ENCODE assay signal across 15 cellular contexts in genomic region chr3:184399410-184399809, GRCh38. TPM values are rescaled to one million over a fixed set of nuclear protein-coding genes. Genes with fewer than 3 reads are reported as not detected.
A peak's percentile ranks its signal among the peaks of the same experiment; 100 is the strongest.
DNase-seq lines count a peak whose midpoint lies in the region; ATAC-seq and TF ChIP-seq lines count a peak whose summit lies in the region.
"Had no signal": no experiment of that assay in that cellular context is flagged by ENCODE, and none has a peak within 500 bp of the region (broad histone marks: within the 10 kb centered on the region; RNA-seq: fewer than 3 reads in every experiment).

No MANE protein-coding gene starts in this region.

- H3K4me1 ChIP-seq in GM23338 (ENCODE audit: insufficient read depth) (no peaks in the 10 kb centered on the region; the same call in 1 of the 2 replicates), SJSA1 (replicated peaks) (no peaks in the 10 kb centered on the region; the same call in 1 of the 2 replicates)
- H3K4me1 ChIP-seq: esophagus squamous epithelium had no signal

- TF ChIP-seq CTCF in GM23338 (conservative IDR thresholded peaks at IDR 0.05; ENCODE audit: low read depth in 2 of 2) (no peak), fibroblast of villous mesenchyme (IDR thresholded peaks at IDR 0.05; ENCODE audit: insufficient read depth, low read depth, low read length) (no peak), retinal pigment epithelial cell (conservative IDR thresholded peaks at IDR 0.05; ENCODE audit: low read depth, low read length) (no peak)

- peaks cover 16% of the 10 kb centered on the region for H3K27me3 Mint-ChIP-seq in GM23338 (ENCODE audit: insufficient read depth, low read depth, poor library complexity)
- H3K27me3 Mint-ChIP-seq in immature natural killer cell (ENCODE audit: low read depth in 3 of 3): peaks cover 8 to 12% (median 10%) of the 10 kb centered on the region in 3 donors

- H3K4me2 ChIP-seq in GM23338: peak overlapping the region; percentile 68

- no peaks in the 10 kb centered on the region for H3K36me3 Mint-ChIP-seq in GM23338 (ENCODE audit: low read depth)
- H3K36me3 Mint-ChIP-seq in immature natural killer cell: no peaks in the 10 kb centered on the region
- H3K36me3 Mint-ChIP-seq: mesothelial cell of epicardium had no signal

- H3K79me2 ChIP-seq in GM23338 (replicated peaks; ENCODE audit: insufficient read depth): no peaks in the 10 kb centered on the region

- H3K9me3 ChIP-seq in SJSA1 (replicated peaks): no peaks in the 10 kb centered on the region
- H3K9me3 ChIP-seq: esophagus squamous epithelium had no signal

- peak; percentile 36 for DNase-seq in GM23338 (ENCODE audit: low spot score)
- peak; percentile 64 to 77 for DNase-seq in SJSA1 (ENCODE audit: low read depth in 1 of 2, low spot score in 2 of 2)
- DNase-seq in fibroblast of villous mesenchyme (ENCODE audit: low read depth): peak; percentile 80
- peak; percentile 50 for DNase-seq in retinal pigment epithelial cell (ENCODE audit: low read depth)
- no peak for DNase-seq in immature natural killer cell
- no peak for DNase-seq in ecto neural progenitor cell (ENCODE audit: low spot score)
- no peak for DNase-seq in NCI-H446 treated with DMSO at 0.1 percent for 48 hours (lab: John Stamatoyannopoulos, UW)
- DNase-seq: activated CD8-positive, alpha-beta T cell treated with anti-CD3 and anti-CD28 coated beads, Interleukin-2, amount 10 ng/mL, durations not matched to agents 7 days and 5 days; esophagus squamous epithelium; NCI-H2081 had no signal

- H3K27ac ChIP-seq in GM23338 (ENCODE audit: low read depth) (no peak overlapping the region), SJSA1 (no peak overlapping the region)
- H3K27ac ChIP-seq: esophagus squamous epithelium, SK-N-MC had no signal

- no peak overlapping the region; the same call in 1 of the 2 replicates for H3K4me3 ChIP-seq in GM23338
- no peak overlapping the region for H3K4me3 ChIP-seq in SJSA1
- no peak overlapping the region for H3K4me3 ChIP-seq in fibroblast of villous mesenchyme (ENCODE audit: low read depth, low read length)
- no peak overlapping the region for H3K4me3 ChIP-seq in retinal pigment epithelial cell (ENCODE audit: low read length)
- H3K4me3 ChIP-seq: esophagus squamous epithelium, SK-N-MC had no signal

- no peaks in the 10 kb centered on the region for H3K9me2 ChIP-seq in GM23338 (ENCODE audit: insufficient read depth)

- no peaks in the 10 kb centered on the region for H3K36me3 ChIP-seq in GM23338 (ENCODE audit: insufficient read depth)
- H3K36me3 ChIP-seq in SJSA1: no peaks in the 10 kb centered on the region
- H3K36me3 ChIP-seq: esophagus squamous epithelium had no signal

- H3K4me3 Mint-ChIP-seq in GM23338 (0 out of 3 replicates have a peak overlapping the region, but pooled peaks have one; percentile 24), immature natural killer cell (no peak overlapping the region)
- H3K4me3 Mint-ChIP-seq: activated CD8-positive, alpha-beta T cell treated with anti-CD3 and anti-CD28 coated beads, Interleukin-2, amount 10 ng/mL, durations not matched to agents 7 days and 5 days; mesothelial cell of epicardium; stimulated activated naive CD8-positive, alpha-beta T cell treated with anti-CD3 and anti-CD28 coated beads, Interleukin-15, Interleukin-2, amounts not matched to agents 100 ng/mL and 50 ng/mL, for 24 hours had no signal

- H3K27me3 ChIP-seq in GM23338 (ENCODE audit: insufficient read depth): no peaks in the 10 kb centered on the region
- no peaks in the 10 kb centered on the region for H3K27me3 ChIP-seq in SJSA1 (replicated peaks)

- peak; percentile 81 for ATAC-seq in GM23338
- ATAC-seq in GM19328 (IDR thresholded peaks at IDR 0.05; ENCODE audit: unreplicated experiment): no peak
- ATAC-seq: activated CD8-positive, alpha-beta T cell treated with anti-CD3 and anti-CD28 coated beads, Interleukin-2, amount 10 ng/mL, durations not matched to agents 7 days and 5 days; HCT116 had no signal

- peaks cover 7% of the 10 kb centered on the region; the same call in 1 of the 3 replicates for H3K4me1 Mint-ChIP-seq in GM23338
- H3K4me1 Mint-ChIP-seq in immature natural killer cell: no peaks in the 10 kb centered on the region

- no peaks in the 10 kb centered on the region for H4K20me1 ChIP-seq in GM23338 (replicated peaks; ENCODE audit: insufficient read depth)

- H3K27ac Mint-ChIP-seq in GM23338 (no peak overlapping the region), immature natural killer cell (no peak overlapping the region)
- H3K27ac Mint-ChIP-seq: activated CD8-positive, alpha-beta T cell treated with anti-CD3 and anti-CD28 coated beads, Interleukin-2, amount 10 ng/mL, durations not matched to agents 7 days and 5 days; mesothelial cell of epicardium; stimulated activated naive CD8-positive, alpha-beta T cell treated with anti-CD3 and anti-CD28 coated beads, Interleukin-15, Interleukin-2, amounts not matched to agents 100 ng/mL and 50 ng/mL, for 24 hours had no signal

- no peaks in the 10 kb centered on the region for H3F3A ChIP-seq in GM23338 (replicated peaks; ENCODE audit: low read depth)

- peak overlapping the region; percentile 92; the same call in 1 of the 2 replicates for H2AFZ ChIP-seq in GM23338

- H3K9me3 Mint-ChIP-seq in GM23338 (no peaks in the 10 kb centered on the region), immature natural killer cell (no peaks in the 10 kb centered on the region)
- H3K9me3 Mint-ChIP-seq: mesothelial cell of epicardium; stimulated activated naive CD8-positive, alpha-beta T cell treated with anti-CD3 and anti-CD28 coated beads, Interleukin-15, Interleukin-2, amounts not matched to agents 100 ng/mL and 50 ng/mL, for 24 hours had no signal

TF ChIP-seq in GM23338, 12 proteins besides CTCF, POLR2A, EP300 and RAD21 (continues in another document):
- TF ChIP-seq, protein P1, sequence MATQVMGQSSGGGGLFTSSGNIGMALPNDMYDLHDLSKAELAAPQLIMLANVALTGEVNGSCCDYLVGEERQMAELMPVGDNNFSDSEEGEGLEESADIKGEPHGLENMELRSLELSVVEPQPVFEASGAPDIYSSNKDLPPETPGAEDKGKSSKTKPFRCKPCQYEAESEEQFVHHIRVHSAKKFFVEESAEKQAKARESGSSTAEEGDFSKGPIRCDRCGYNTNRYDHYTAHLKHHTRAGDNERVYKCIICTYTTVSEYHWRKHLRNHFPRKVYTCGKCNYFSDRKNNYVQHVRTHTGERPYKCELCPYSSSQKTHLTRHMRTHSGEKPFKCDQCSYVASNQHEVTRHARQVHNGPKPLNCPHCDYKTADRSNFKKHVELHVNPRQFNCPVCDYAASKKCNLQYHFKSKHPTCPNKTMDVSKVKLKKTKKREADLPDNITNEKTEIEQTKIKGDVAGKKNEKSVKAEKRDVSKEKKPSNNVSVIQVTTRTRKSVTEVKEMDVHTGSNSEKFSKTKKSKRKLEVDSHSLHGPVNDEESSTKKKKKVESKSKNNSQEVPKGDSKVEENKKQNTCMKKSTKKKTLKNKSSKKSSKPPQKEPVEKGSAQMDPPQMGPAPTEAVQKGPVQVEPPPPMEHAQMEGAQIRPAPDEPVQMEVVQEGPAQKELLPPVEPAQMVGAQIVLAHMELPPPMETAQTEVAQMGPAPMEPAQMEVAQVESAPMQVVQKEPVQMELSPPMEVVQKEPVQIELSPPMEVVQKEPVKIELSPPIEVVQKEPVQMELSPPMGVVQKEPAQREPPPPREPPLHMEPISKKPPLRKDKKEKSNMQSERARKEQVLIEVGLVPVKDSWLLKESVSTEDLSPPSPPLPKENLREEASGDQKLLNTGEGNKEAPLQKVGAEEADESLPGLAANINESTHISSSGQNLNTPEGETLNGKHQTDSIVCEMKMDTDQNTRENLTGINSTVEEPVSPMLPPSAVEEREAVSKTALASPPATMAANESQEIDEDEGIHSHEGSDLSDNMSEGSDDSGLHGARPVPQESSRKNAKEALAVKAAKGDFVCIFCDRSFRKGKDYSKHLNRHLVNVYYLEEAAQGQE (IDR thresholded peaks at IDR 0.05; ENCODE audit: unreplicated experiment): no peak
- TF ChIP-seq ZNF331 (CRISPR knock-in tag; IDR thresholded peaks at IDR 0.05; ENCODE audit: low read depth): no peak
- no peak for TF ChIP-seq ZNF114 (CRISPR knock-in tag; IDR thresholded peaks at IDR 0.05)
- no peak for TF ChIP-seq POLR2AphosphoS5 (IDR thresholded peaks at IDR 0.05; ENCODE audit: low read depth)

RNA-seq across cellular contexts. Expression of gene CHRD, which starts 19.6 kb away (rescaled TPM):
- 0.66 and 1.1 TPM in 2 replicates for total RNA-seq in GM23338 (2014; rRNA removed; shearing (Covaris generic))
- polyA plus RNA-seq in GM23338 (2016; fragmentation: Nextera tagmentation; extraction: Ambion mirVana) (0.23 and 0.34 TPM in 2 replicates), immature natural killer cell (not detected)
- 0.26 TPM in 1 of 2 replicates, not detected in the other for total RNA-seq in SJSA1 (2014; rRNA removed; shearing (Covaris generic))
- 1.7 and 3.5 TPM in 2 replicates for total RNA-seq in fibroblast of villous mesenchyme
- total RNA-seq: activated CD8-positive, alpha-beta T cell treated with anti-CD3 and anti-CD28 coated beads, Interleukin-2, amount 10 ng/mL, durations not matched to agents 7 days and 5 days had no signal

RNA-seq across cellular contexts. Expression of gene THPO, which starts 21.4 kb away (rescaled TPM):
- 0.14 and 0.97 TPM in 2 replicates for total RNA-seq in GM23338 (2014; rRNA removed; shearing (Covaris generic))
- polyA plus RNA-seq in GM23338 (2016; fragmentation: Nextera tagmentation; extraction: Ambion mirVana): 0.47 and 1.9 TPM in 2 replicates
- not detected in 2 replicates for total RNA-seq in SJSA1 (2014; rRNA removed; shearing (Covaris generic))
- 0.32 and 0.86 TPM in 2 replicates for total RNA-seq in fibroblast of villous mesenchyme
- not detected for polyA plus RNA-seq in immature natural killer cell
- total RNA-seq: activated CD8-positive, alpha-beta T cell treated with anti-CD3 and anti-CD28 coated beads, Interleukin-2, amount 10 ng/mL, durations not matched to agents 7 days and 5 days had no signal

RNA-seq across cellular contexts. Expression of gene POLR2H, which starts 37.9 kb away (rescaled TPM):
- 182 and 199 TPM in 2 replicates for total RNA-seq in GM23338 (2014; rRNA removed; shearing (Covaris generic))
- polyA plus RNA-seq in GM23338 (2016; fragmentation: Nextera tagmentation; extraction: Ambion mirVana): 190 and 205 TPM in 2 replicates
- total RNA-seq in SJSA1 (2014; rRNA removed; shearing (Covaris generic)): 101 and 103 TPM in 2 replicates
- total RNA-seq in fibroblast of villous mesenchyme: 39.6 and 61.3 TPM in 2 replicates
- polyA plus RNA-seq in immature natural killer cell: 10 to 100 TPM; 57.2 to 61.2 (median 59.5) TPM

RNA-seq across cellular contexts. Expression of gene CLCN2, which starts 38.0 kb away (rescaled TPM):
- 9.2 and 10.7 TPM in 2 replicates for total RNA-seq in GM23338 (2014; rRNA removed; shearing (Covaris generic))
- polyA plus RNA-seq in GM23338 (2016; fragmentation: Nextera tagmentation; extraction: Ambion mirVana): 5.4 and 7.0 TPM in 2 replicates
- 8.8 and 11.6 TPM in 2 replicates for total RNA-seq in SJSA1 (2014; rRNA removed; shearing (Covaris generic))
- 4.2 and 6.0 TPM in 2 replicates for total RNA-seq in fibroblast of villous mesenchyme
- under 1 TPM in 2 of 3 donors, not detected in 1; 0.57 to 0.76 TPM for polyA plus RNA-seq in immature natural killer cell

Comparison
In these comparisons a context has a peak if more than half of its experiments do, and no peak if none do; other contexts are left out.
1. DNase-seq: peak in GM23338 (single experiment), SJSA1 (2 of 2), fibroblast of villous mesenchyme (single experiment) and retinal pigment epithelial cell (single experiment); none in immature natural killer cell (0 of 3), ecto neural progenitor cell (single experiment) and NCI-H446 treated with DMSO at 0.1 percent for 48 hours (single experiment).